ENCODE assay signal across 22 cellular contexts in the genomic region with DNA sequence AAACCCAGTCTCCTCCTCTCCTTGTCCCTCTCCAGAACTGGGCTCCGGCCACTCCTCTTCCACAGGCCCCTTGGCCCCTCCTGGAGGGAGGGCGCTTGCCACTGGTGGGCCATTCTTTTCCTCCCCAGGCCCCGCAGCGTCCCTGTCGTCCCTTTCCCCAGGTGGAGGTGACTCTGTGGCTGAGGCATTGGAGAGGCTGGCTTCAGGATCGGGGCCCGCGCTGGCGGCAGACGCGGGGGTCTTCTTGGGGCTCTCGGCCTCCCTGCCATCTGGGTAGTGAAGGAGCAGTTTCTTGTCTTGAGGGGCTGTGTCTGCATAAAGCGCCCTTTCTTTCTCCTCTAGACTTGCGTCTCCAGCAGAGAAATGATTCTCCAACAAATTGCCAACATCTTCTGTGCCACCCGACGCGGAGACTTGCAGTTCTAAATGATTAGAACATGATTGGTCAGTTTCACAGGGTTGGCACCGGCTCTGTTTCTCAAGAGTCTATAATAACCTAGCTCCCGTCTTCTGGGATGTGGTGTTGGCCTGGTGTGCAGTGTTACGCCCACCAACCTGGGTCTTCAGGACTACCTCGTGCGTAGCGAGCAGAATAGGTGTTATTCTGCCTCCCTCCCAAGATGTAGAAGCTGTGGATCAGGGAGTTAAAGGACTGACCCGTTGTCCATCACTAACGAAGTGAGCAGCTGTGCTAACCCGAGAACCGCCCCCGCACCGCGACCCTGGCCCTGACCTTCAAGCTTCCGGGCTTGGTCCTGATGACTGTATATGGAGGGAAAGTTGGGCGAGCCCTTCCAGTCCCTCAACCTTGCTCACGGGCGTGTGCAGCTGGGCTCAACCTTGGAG. TPM values are rescaled to one million over a fixed set of nuclear protein-coding genes. Genes with fewer than 3 reads are reported as not detected.
DNase-seq lines count a peak whose midpoint lies in the region; ATAC-seq and TF ChIP-seq lines count a peak whose summit lies in the region.
"Had no signal": no experiment of that assay in that cellular context is flagged by ENCODE, and none has a peak within 500 bp of the region (broad histone marks: within the 10 kb centered on the region; RNA-seq: fewer than 3 reads in every experiment).

No MANE protein-coding gene starts in this region.

- no peak for TF ChIP-seq CTCF in nephron (IDR thresholded peaks at IDR 0.05; ENCODE audit: unreplicated experiment in 3 of 3)

- ATAC-seq in Right ventricle myocardium superior (ENCODE audit: poor library complexity) (no peak), HG03442 (IDR thresholded peaks at IDR 0.05; ENCODE audit: unreplicated experiment) (no peak)
- no peak for ATAC-seq in effector memory CD8-positive, alpha-beta T cell (replicated peaks)
- ATAC-seq: CD8-positive, alpha-beta T cell; GM12878; GM23338; HCT116 had no signal

- H3K4me3 Mint-ChIP-seq in effector memory CD8-positive, alpha-beta T cell: peak overlapping the region; percentile 26 to 29
- peak overlapping the region in 1 of 3 experiments; percentile 23 for H3K4me3 Mint-ChIP-seq in nephron
- H3K4me3 Mint-ChIP-seq: GM23338 had no signal

- no peaks in the 10 kb centered on the region for H3K9me3 Mint-ChIP-seq in effector memory CD8-positive, alpha-beta T cell
- H3K9me3 Mint-ChIP-seq in nephron: no peaks in the 10 kb centered on the region
- H3K9me3 Mint-ChIP-seq: CD8-positive, alpha-beta T cell; GM23338 had no signal

- no peak overlapping the region for H3K27ac Mint-ChIP-seq in effector memory CD8-positive, alpha-beta T cell
- peak overlapping the region; percentile 70 to 75 (median 73) for H3K27ac Mint-ChIP-seq in nephron
- H3K27ac Mint-ChIP-seq: CD8-positive, alpha-beta T cell; GM23338 had no signal

- no peaks in the 10 kb centered on the region for H3K36me3 Mint-ChIP-seq in effector memory CD8-positive, alpha-beta T cell (ENCODE audit: insufficient read depth)
- no peaks in the 10 kb centered on the region for H3K36me3 Mint-ChIP-seq in nephron (ENCODE audit: low read depth)
- H3K36me3 Mint-ChIP-seq: CD8-positive, alpha-beta T cell had no signal

- intact Hi-C loops in Right ventricle myocardium superior (cut with DNase I) (loop anchor here (10.0 kb wide), 1 partner anchor 197 kb away; no protein-coding TSS in a partner anchor), cardiac septum (cut with DNase I) (loop anchor here (5.0 kb wide), 1 partner anchor 34 kb away; the partner anchor contains the start of gene SRL), posterior vena cava (cut with DNase I) (no loop called here)

- H3K4me1 Mint-ChIP-seq in effector memory CD8-positive, alpha-beta T cell (ENCODE audit: low read depth in 2 of 2): peaks cover 5 to 6% of the 10 kb centered on the region in 2 donors
- peaks cover 40% of the 10 kb centered on the region for H3K4me1 Mint-ChIP-seq in nephron
- H3K4me1 Mint-ChIP-seq: GM23338 had no signal

- peak; percentile 56 for DNase-seq in Right ventricle myocardium superior
- DNase-seq in cardiac septum (ENCODE audit: low spot score): no peak
- DNase-seq in effector memory CD8-positive, alpha-beta T cell: no peak
- no peak for DNase-seq in SKM-1 (lab: John Stamatoyannopoulos, UW; ENCODE audit: unreplicated experiment)
- no peak for DNase-seq in NCI-H146 treated with DMSO at 0.1 percent for 48 hours (lab: John Stamatoyannopoulos, UW; ENCODE audit: unreplicated experiment)
- no peak for DNase-seq in posterior vena cava (ENCODE audit: low spot score)
- DNase-seq: BE2C; CD8-positive, alpha-beta T cell; DND-41; GDM1; KBM-7; NCI-H1048; NCI-H146; NCI-H2081 treated with DMSO at 0.1 percent for 48 hours; NCI-H510A; PC-9; SK-N-SH had no signal

- H3K27me3 Mint-ChIP-seq in effector memory CD8-positive, alpha-beta T cell: peaks cover 0 to 13% of the 10 kb centered on the region in 2 donors
- peaks cover 4% of the 10 kb centered on the region for H3K27me3 Mint-ChIP-seq in nephron (ENCODE audit: low read depth)

RNA-seq across cellular contexts. Expression of gene SRL, which starts 34.0 kb away (rescaled TPM):
- total RNA-seq in Right ventricle myocardium superior (350 TPM), cardiac septum (400 TPM), posterior vena cava (1 to 10 TPM; 4.1 to 4.6 TPM)
- total RNA-seq: CD8-positive, alpha-beta T cell; GM12878; GM23338; PC-9 had no signal

Comparison
In these comparisons a context has a peak if more than half of its experiments do, and no peak if none do; other contexts are left out.
1. H3K27ac Mint-ChIP-seq: peak in nephron (3 of 3); none in effector memory CD8-positive, alpha-beta T cell (0 of 2).
2. RNA of gene SRL, which starts 34.0 kb away (total RNA-seq): 400 TPM in cardiac septum (single experiment) and 350 TPM in Right ventricle myocardium superior (single experiment); 4.1 to 4.6 TPM in posterior vena cava; every median in the first group is over 10 times any median in the second.
3. intact Hi-C loops: an anchor here in Right ventricle myocardium superior (10.0 kb wide) and cardiac septum (5.0 kb wide); none called in posterior vena cava.